Comparison of ENCODE assay signal across 1 cellular context in genomic region chr15:52652286-52652685, GRCh38.
TF ChIP-seq lines count a peak whose summit lies in the region.

No MANE protein-coding gene starts in this region.

TF ChIP-seq in IMR-90, 13 proteins besides CTCF, POLR2A, EP300 and RAD21:
- no peak for TF ChIP-seq RCOR1 (IDR thresholded peaks at IDR 0.05; ENCODE audit: insufficient replicate concordance, low read length)
